In genomic region chr2:217387776-217388381, GRCh38 we compare ENCODE assay signal across 19 cellular contexts.
DNase-seq lines count a peak whose midpoint lies in the region; ATAC-seq lines count a peak whose summit lies in the region.
"Had no signal": no experiment of that assay in that cellular context is flagged by ENCODE, and none has a peak within 500 bp of the region (broad histone marks: within the 10 kb centered on the region; RNA-seq: fewer than 3 reads in every experiment).

No MANE protein-coding gene starts in this region.

- H3K27ac ChIP-seq in skeletal muscle tissue (ENCODE audit: low read depth, low read length): peak overlapping the region; percentile 52
- H3K27ac ChIP-seq: lower lobe of right lung, skin epidermis had no signal

- H3K36me3 ChIP-seq in skeletal muscle tissue (ENCODE audit: control insufficient read depth in 3 of 3, insufficient read depth in 3 of 3, low read length in 3 of 3): no peaks in the 10 kb centered on the region
- H3K36me3 ChIP-seq: lower lobe of right lung, tibial artery had no signal

- DNase-seq in NCI-H2196 (lab: John Stamatoyannopoulos, UW; ENCODE audit: unreplicated experiment) (peak; percentile 52), NCI-H2196 treated with DMSO at 0.1 percent for 48 hours (lab: John Stamatoyannopoulos, UW; ENCODE audit: unreplicated experiment) (no peak), RPMI7951 (ENCODE audit: low read depth) (peak; percentile 21), iris pigment epithelial cell (ENCODE audit: low read depth) (peak; percentile 43), posterior vena cava (ENCODE audit: low spot score) (no peak), Ammon's horn (ENCODE audit: low spot score) (no peak)
- DNase-seq: activated CD4-positive, alpha-beta T cell treated with anti-CD3 and anti-CD28 coated beads, Interleukin-2, amount 50 U/mL, for 48 hours; Caco-2; cerebellar nuclear complex; foreskin fibroblast; GDM1; lower lobe of right lung; NCI-H1417 treated with DMSO at 0.1 percent for 48 hours; tibial artery had no signal

- H3K4me3 ChIP-seq in skeletal muscle tissue (ENCODE audit: low read length in 3 of 3): no peak overlapping the region
- H3K4me3 ChIP-seq: K562, lower lobe of right lung, skin epidermis, tibial artery had no signal

- no peak overlapping the region for H3K9ac ChIP-seq in skeletal muscle tissue (ENCODE audit: low read depth in 1 of 3, low read length in 3 of 3)

- H3K27me3 ChIP-seq in skeletal muscle tissue (ENCODE audit: control insufficient read depth in 3 of 3, insufficient read depth in 3 of 3, low read length in 3 of 3): no peaks in the 10 kb centered on the region
- H3K27me3 ChIP-seq: tibial artery had no signal

- H3K4me1 ChIP-seq in skeletal muscle tissue (ENCODE audit: control insufficient read depth in 3 of 3, insufficient read depth in 3 of 3, low read length in 3 of 3): peaks cover 0 to 11% (median 6%) of the 10 kb centered on the region in 3 donors
- H3K4me1 ChIP-seq: Caco-2, lower lobe of right lung had no signal

- H3K9me3 ChIP-seq in skeletal muscle tissue (ENCODE audit: control insufficient read depth in 3 of 3, low read length in 3 of 3): no peaks in the 10 kb centered on the region
- H3K9me3 ChIP-seq: lower lobe of right lung had no signal

- no peak for ATAC-seq in HG03039 (IDR thresholded peaks at IDR 0.05; ENCODE audit: unreplicated experiment)
- ATAC-seq: K562; lower lobe of right lung; stimulated activated effector memory CD8-positive, alpha-beta T cell treated with anti-CD3 and anti-CD28 coated beads, Interleukin-12 subunit alpha, Interleukin-12 subunit beta, amount 100 ng/mL, for 72 hours had no signal

- intact Hi-C loops in posterior vena cava (cut with DNase I): no loop called here

Comparison
In these comparisons a context has a peak if more than half of its experiments do, and no peak if none do; other contexts are left out.
1. DNase-seq: peak in NCI-H2196 (single experiment), RPMI7951 (single experiment) and iris pigment epithelial cell (single experiment); none in NCI-H2196 treated with DMSO at 0.1 percent for 48 hours (single experiment), posterior vena cava (single experiment) and Ammon's horn (single experiment).